27 cellular contexts compared by ENCODE assay signal in the genomic region with DNA sequence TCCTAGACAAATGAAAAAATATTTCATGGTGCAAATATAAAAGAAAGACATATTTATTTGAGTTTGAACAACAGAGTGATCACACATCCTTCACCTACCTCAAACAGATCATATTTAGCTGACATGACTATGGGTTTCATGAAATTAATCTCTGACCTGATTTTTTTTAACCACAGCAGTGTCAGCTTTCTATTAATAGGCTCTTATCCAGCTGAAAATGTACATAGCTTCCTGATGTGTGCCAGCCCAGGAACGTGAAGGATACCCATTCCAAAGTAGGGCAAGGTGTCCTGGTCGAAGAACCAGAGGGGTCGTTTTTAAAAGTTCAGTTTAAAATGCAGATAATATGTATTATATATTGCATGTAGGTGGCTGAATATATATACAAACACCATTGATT. TPM values are rescaled to one million over a fixed set of nuclear protein-coding genes. Genes with fewer than 3 reads are reported as not detected.
"Had no signal": no experiment of that assay in that cellular context is flagged by ENCODE, and none has a peak within 500 bp of the region (broad histone marks: within the 10 kb centered on the region; RNA-seq: fewer than 3 reads in every experiment).

No MANE protein-coding gene starts in this region.

- H3K27ac ChIP-seq: brain microvascular endothelial cell, esophagus muscularis mucosa, foreskin keratinocyte, hepatocyte, stomach, tibial artery, upper lobe of right lung had no signal

- H3K9me3 ChIP-seq: esophagus muscularis mucosa, stomach, tibial artery, upper lobe of right lung had no signal

- DNase-seq: activated B cell treated with CpG ODN at 0.5 μM for 24 hours; activated CD4-positive, alpha-beta T cell treated with anti-CD3 and anti-CD28 coated beads, Interleukin-2, amount 50 U/mL, for 1 hour; activated CD8-positive, alpha-beta T cell treated with anti-CD3 and anti-CD28 coated beads for 36 hours; activated gamma-delta T cell treated with Interleukin-2 at 50 U/mL for 16 hours; activated naive CD4-positive, alpha-beta T cell treated with anti-CD3 and anti-CD28 coated beads, Interleukin-2, amount 50 U/mL, for 16 hours; activated T-cell treated with anti-CD3 and anti-CD28 coated beads, Interleukin-2, amount 50 U/mL, for 4 hours; amniotic stem cell; brain microvascular endothelial cell; central memory CD4-positive, alpha-beta T cell; effector CD4-positive, alpha-beta T cell; foreskin keratinocyte; islet precursor cell; mammary epithelial cell; posterior cingulate gyrus; stimulated activated CD4-positive, alpha-beta T cell treated with anti-CD3 and anti-CD28 coated beads, Interleukin-1b, Interleukin-23, amount 100 ng/mL, for 48 hours; stimulated activated naive B cell treated with anti-CD40 and anti-IgM and Interleukin-4, amounts not matched to agents 10 μg/mL and 1 μg/mL and 100 μg/mL, for 72 hours; stomach; tibial artery; upper lobe of right lung had no signal

- H3K27me3 ChIP-seq: brain microvascular endothelial cell, esophagus muscularis mucosa, hepatocyte, stomach, tibial artery, upper lobe of right lung had no signal

- H2AFZ ChIP-seq: hepatocyte had no signal

- H3K79me2 ChIP-seq: hepatocyte had no signal

- H3K36me3 ChIP-seq: brain microvascular endothelial cell, esophagus muscularis mucosa, stomach, tibial artery, upper lobe of right lung had no signal

- H3K4me2 ChIP-seq: hepatocyte, smooth muscle cell had no signal

- H3K4me1 ChIP-seq: esophagus muscularis mucosa, foreskin keratinocyte, stomach, tibial artery, upper lobe of right lung had no signal

- ATAC-seq: activated CD8-positive, alpha-beta T cell treated with anti-CD3 and anti-CD28 coated beads for 36 hours; activated T-cell treated with anti-CD3 and anti-CD28 coated beads, Interleukin-2, amount 50 U/mL, for 4 hours; activated T-helper 17 cell treated with anti-CD3 and anti-CD28 coated beads, Interleukin-2, amount 50 U/mL, for 72 hours; foreskin keratinocyte; sciatic nerve; stimulated activated naive B cell treated with anti-CD40 and anti-IgM and Interleukin-4, amounts not matched to agents 10 μg/mL and 1 μg/mL and 100 μg/mL, for 72 hours; upper lobe of right lung had no signal

- H3K4me3 ChIP-seq: esophagus muscularis mucosa, hepatocyte, smooth muscle cell, stomach, tibial artery, upper lobe of right lung had no signal

RNA-seq across cellular contexts. Expression of gene TRDN, which starts 19.8 kb away (rescaled TPM):
- total RNA-seq: activated B cell treated with CpG ODN at 0.5 μM for 24 hours; activated CD8-positive, alpha-beta T cell treated with anti-CD3 and anti-CD28 coated beads for 36 hours; activated T-cell treated with anti-CD3 and anti-CD28 coated beads, Interleukin-2, amount 50 U/mL, for 4 hours; activated T-helper 17 cell treated with anti-CD3 and anti-CD28 coated beads, Interleukin-2, amount 50 U/mL, for 72 hours; astrocyte; esophagus muscularis mucosa; foreskin keratinocyte; mammary epithelial cell; osteoblast; smooth muscle cell; upper lobe of right lung had no signal
- polyA plus RNA-seq: foreskin keratinocyte, liver, mammary epithelial cell had no signal
